Comparison of ENCODE assay signal across 8 cellular contexts in genomic region chr7:30503273-30504212, GRCh38. TPM values are rescaled to one million over a fixed set of nuclear protein-coding genes. Genes with fewer than 3 reads are reported as not detected.
DNase-seq lines count a peak whose midpoint lies in the region; ATAC-seq, FAIRE-seq and TF ChIP-seq lines count a peak whose summit lies in the region.

No MANE protein-coding gene starts in this region.

- POLR2A ChIA-PET in activated naive CD8-positive, alpha-beta T cell treated with anti-CD3 and anti-CD28 coated beads, Interleukin-2, amount 10 ng/mL, durations not matched to agents 7 days and 5 days (lab: Charles Lee) = interaction anchor here (0.6 to 1.6 kb wide), 5 partner anchors 13 to 629 kb away, joined by 3 to 8 read pairs (median 5); partner anchors contain the start of gene NOD1
- POLR2A ChIA-PET in HepG2 (lab: Yijun Ruan, JAX) = interaction anchor here (0.7 kb wide), 1 partner anchor 298 kb away, joined by 3 read pairs; no protein-coding TSS in a partner anchor

- H3K79me2 ChIP-seq in HepG2 (ENCODE audit: insufficient read depth, low read length) = peaks cover 42% of the 10 kb centered on the region

- peak overlapping the region; percentile 78 for H3K9ac ChIP-seq in HepG2 (ENCODE audit: insufficient read depth, low read depth, low read length)

- H3K36me3 ChIP-seq in cardiac muscle cell = no peaks in the 10 kb centered on the region
- peaks cover 0 to 6% of the 10 kb centered on the region in 2 experiments; a peak in 1 of 5 replicates for H3K36me3 ChIP-seq in HepG2 (replicated peaks in 1 of 2; ENCODE audit: control insufficient read depth in 1 of 2, insufficient read depth in 2 of 2, low read length in 2 of 2)
- H3K36me3 ChIP-seq in upper lobe of left lung = peaks cover 0 to 7% (median 2%) of the 10 kb centered on the region in 4 donors

- H3K27me3 ChIP-seq in cardiac muscle cell (no peaks in the 10 kb centered on the region), HepG2 (ENCODE audit: control insufficient read depth in 1 of 2, insufficient read depth in 2 of 2, low read length in 2 of 2) (no peaks in the 10 kb centered on the region), upper lobe of left lung (no peaks in the 10 kb centered on the region)

- no peak overlapping the region for H3K27ac ChIP-seq in cardiac muscle cell
- peak overlapping the region; percentile 74 for H3K27ac ChIP-seq in HepG2 (ENCODE audit: extremely low read length, insufficient read depth, low read length)
- peak overlapping the region; percentile 79 to 91 (median 87) for H3K27ac ChIP-seq in upper lobe of left lung

- no peak for TF ChIP-seq CTCF in cardiac muscle cell (IDR thresholded peaks at IDR 0.05; ENCODE audit: low read depth, low read length)
- TF ChIP-seq CTCF in HepG2 (CRISPR knock-in tag; IDR thresholded peaks at IDR 0.05) = no peak
- TF ChIP-seq CTCF in upper lobe of left lung (IDR thresholded peaks at IDR 0.05) = no peak

- in situ Hi-C loops in HepG2 (cut with HindIII; ENCODE audit: extremely low pct_ligation_motif_present, low pct_unique_long_range_greater_than_20kb) = no loop called here

- peaks cover 25% of the 10 kb centered on the region for H3K36me3 Mint-ChIP-seq in activated naive CD8-positive, alpha-beta T cell treated with anti-CD3 and anti-CD28 coated beads, Interleukin-2, amount 10 ng/mL, durations not matched to agents 7 days and 5 days

- ATAC-seq in left ventricle myocardium superior (no peak), HepG2 (no peak), upper lobe of left lung (ENCODE audit: low FRiP score in 2 of 2) (no peak), HG02852 (IDR thresholded peaks at IDR 0.05; ENCODE audit: unreplicated experiment) (no peak)
- ATAC-seq in activated naive CD8-positive, alpha-beta T cell treated with anti-CD3 and anti-CD28 coated beads, Interleukin-2, amount 10 ng/mL, durations not matched to agents 7 days and 5 days (ENCODE audit: low read depth) = no peak

- H4K20me1 ChIP-seq in HepG2 (ENCODE audit: insufficient read depth, low read length) = no peaks in the 10 kb centered on the region

- H3K27me3 Mint-ChIP-seq in activated naive CD8-positive, alpha-beta T cell treated with anti-CD3 and anti-CD28 coated beads, Interleukin-2, amount 10 ng/mL, durations not matched to agents 7 days and 5 days = no peaks in the 10 kb centered on the region

- 34% methylated on average over 15 of the region's 15 CpGs for WGBS in HepG2 (ENCODE audit: low lambda C conversion rate)
- WGBS in upper lobe of left lung, 2 donors = 41 to 46% methylated on average over 15 of the region's 15 CpGs

- BruUV-seq in HepG2 (replicated peaks; lab: Mats Ljungman, UMichigan) = TSS peak; percentile 65

- H3K27ac Mint-ChIP-seq in activated naive CD8-positive, alpha-beta T cell treated with anti-CD3 and anti-CD28 coated beads, Interleukin-2, amount 10 ng/mL, durations not matched to agents 7 days and 5 days = peak overlapping the region; percentile 94

- FAIRE-seq in HepG2 (lab: Jason Lieb, UNC) (no peak), GM19239 (lab: Jason Lieb, UNC) (no peak)

- H3K4me3 ChIP-seq in cardiac muscle cell = peak overlapping the region; percentile 82
- peak overlapping the region; percentile 68 to 86 (median 68) for H3K4me3 ChIP-seq in HepG2 (replicated peaks in 1 of 3; ENCODE audit: insufficient read depth in 1 of 3, low read depth in 2 of 3, low read length in 3 of 3)
- peak overlapping the region; percentile 63 to 99 (median 94) for H3K4me3 ChIP-seq in upper lobe of left lung

- no peak for TF ChIP-seq RAD21 in HepG2 (CRISPR knock-in tag; IDR thresholded peaks at IDR 0.05)

- H3K4me3 Mint-ChIP-seq in activated naive CD8-positive, alpha-beta T cell treated with anti-CD3 and anti-CD28 coated beads, Interleukin-2, amount 10 ng/mL, durations not matched to agents 7 days and 5 days = peak overlapping the region; percentile 92

- no peaks in the 10 kb centered on the region for H3K9me3 ChIP-seq in cardiac muscle cell (ENCODE audit: low read depth)
- no peaks in the 10 kb centered on the region for H3K9me3 ChIP-seq in HepG2 (ENCODE audit: low read length)
- no peaks in the 10 kb centered on the region for H3K9me3 ChIP-seq in upper lobe of left lung

- CTCF ChIA-PET in HepG2 (lab: Yijun Ruan, JAX; ENCODE audit: low intra/inter-chr PET ratio, low total read pairs) = no interaction called here

- H3K4me1 Mint-ChIP-seq in activated naive CD8-positive, alpha-beta T cell treated with anti-CD3 and anti-CD28 coated beads, Interleukin-2, amount 10 ng/mL, durations not matched to agents 7 days and 5 days = peaks cover 41% of the 10 kb centered on the region

- H3K9me3 Mint-ChIP-seq in activated naive CD8-positive, alpha-beta T cell treated with anti-CD3 and anti-CD28 coated beads, Interleukin-2, amount 10 ng/mL, durations not matched to agents 7 days and 5 days = peaks cover 5% of the 10 kb centered on the region

- H3K4me1 ChIP-seq in cardiac muscle cell (ENCODE audit: low read depth) (no peaks in the 10 kb centered on the region), HepG2 (ENCODE audit: insufficient read depth, low read length) (peaks cover 41% of the 10 kb centered on the region), upper lobe of left lung (peaks cover 15 to 31% (median 22%) of the 10 kb centered on the region in 4 donors)

- DNase-seq in cardiac muscle cell (ENCODE audit: low read depth in 1 of 2, low spot score in 1 of 2) = peak in 1 of 2 donors; percentile 6
- DNase-seq in left ventricle myocardium superior = no peak
- DNase-seq in activated naive CD8-positive, alpha-beta T cell treated with anti-CD3 and anti-CD28 coated beads, Interleukin-2, amount 10 ng/mL, durations not matched to agents 7 days and 5 days = no peak
- DNase-seq in HepG2 (ENCODE audit: low spot score) = no peak
- DNase-seq in upper lobe of left lung = no peak
- DNase-seq in GM19239 (ENCODE audit: insufficient read length, low spot score) = no peak
- no peak for DNase-seq in GOT3 (lab: John Stamatoyannopoulos, UW)

- no peak overlapping the region for H2AFZ ChIP-seq in HepG2 (ENCODE audit: low read length)

- H3K4me2 ChIP-seq in HepG2 (ENCODE audit: low read depth, low read length) = peak overlapping the region; percentile 82

- intact Hi-C loops in left ventricle myocardium superior (cut with micrococcal nuclease) (no loop called here), HepG2 (cut with micrococcal nuclease; ENCODE audit: unreplicated experiment) (loop anchor here (1.0 kb wide), 1 partner anchor 25 kb away; the partner anchor contains the start of gene NOD1)

- no peak for TF ChIP-seq POLR2A in HepG2 (IDR thresholded peaks at IDR 0.05; ENCODE audit: insufficient read depth in 1 of 2, low read depth in 2 of 2, low read length in 2 of 2)
- no peak for TF ChIP-seq POLR2A in upper lobe of left lung (IDR thresholded peaks at IDR 0.05)

- TF ChIP-seq EP300 in HepG2 (IDR thresholded peaks at IDR 0.05; ENCODE audit: low read depth in 2 of 2, low read length in 2 of 2) = no peak
- TF ChIP-seq EP300 in HepG2 (CRISPR knock-in tag; IDR thresholded peaks at IDR 0.05; ENCODE audit: borderline replicate concordance) = no peak
- peak in 1 of 4 donors; percentile 42 for TF ChIP-seq EP300 in upper lobe of left lung (IDR thresholded peaks at IDR 0.05)

RNA-seq across cellular contexts. Expression of gene GGCT, which starts 1.1 kb away (rescaled TPM):
- total RNA-seq in cardiac muscle cell (41.9 and 49.8 TPM in 2 replicates), left ventricle myocardium superior (18.2 TPM), HepG2 (2016; rRNA removed; fragmentation: Illumina TruSeq; extraction: Trizol) (78.3 and 100 TPM in 2 replicates), upper lobe of left lung (10 to 100 TPM; 12.6 to 26.2 (median 22.2) TPM)
- polyA plus RNA-seq in cardiac muscle cell (66.2 and 81.2 TPM in 2 replicates), HepG2 (2011; rRNA removed) (14.0 and 19.5 TPM in 2 replicates)
- 10 to 100 TPM; 40.2 to 42.7 TPM for total RNA-seq in activated naive CD8-positive, alpha-beta T cell treated with anti-CD3 and anti-CD28 coated beads, Interleukin-2, amount 10 ng/mL, durations not matched to agents 7 days and 5 days
- total RNA-seq in HepG2 (2016; cell fraction: cytosol; rRNA removed; fragmentation: Illumina TruSeq; extraction: Trizol; ENCODE audit: low read depth) = 39.7 and 45.3 TPM in 2 replicates
- total RNA-seq in HepG2 (2016; cell fraction: insoluble cytoplasmic fraction; rRNA removed; fragmentation: Illumina TruSeq; extraction: Trizol) = 82.1 and 105 TPM in 2 replicates
- 67.8 and 73.9 TPM in 2 replicates for total RNA-seq in HepG2 (2016; cell fraction: membrane; rRNA removed; fragmentation: Illumina TruSeq; extraction: Trizol)
- 32.3 and 39.6 TPM in 2 replicates for total RNA-seq in HepG2 (2016; cell fraction: nucleus; rRNA removed; fragmentation: Illumina TruSeq; extraction: Trizol)
- polyA plus RNA-seq in HepG2 (2011; cell fraction: cytosol; rRNA removed) = 11.4 and 15.5 TPM in 2 replicates
- 4.5 and 4.6 TPM in 2 replicates for polyA plus RNA-seq in HepG2 (2011; cell fraction: nucleus; rRNA removed)
- 24.6 and 36.2 TPM in 2 replicates for polyA plus RNA-seq in HepG2 (2012)
- 46.7 and 63.3 TPM in 2 replicates for polyA plus RNA-seq in HepG2 (2016; cell fraction: cytosol; fragmentation: Illumina TruSeq; extraction: Trizol; ENCODE audit: low read depth)
- 121 TPM in 2 replicates for polyA plus RNA-seq in HepG2 (2016; cell fraction: insoluble cytoplasmic fraction; fragmentation: Illumina TruSeq; extraction: Trizol; ENCODE audit: low read depth)
- polyA plus RNA-seq in HepG2 (2016; cell fraction: membrane; fragmentation: Illumina TruSeq; extraction: Trizol; ENCODE audit: low read depth) = 69.8 and 73.0 TPM in 2 replicates
- 58.4 and 59.1 TPM in 2 replicates for polyA plus RNA-seq in HepG2 (2016; cell fraction: nucleus; fragmentation: Illumina TruSeq; extraction: Trizol; ENCODE audit: insufficient read depth, low read depth)
- 8.0 and 33.3 TPM in 2 replicates for polyA minus RNA-seq in HepG2 (2011; rRNA and poly(A)+ RNA removed; ENCODE audit: low replicate concordance)
- polyA minus RNA-seq in HepG2 (2011; cell fraction: cytosol; rRNA and poly(A)+ RNA removed) = 5.6 and 6.7 TPM in 2 replicates
- polyA minus RNA-seq in HepG2 (2011; cell fraction: nucleus; rRNA and poly(A)+ RNA removed) = 5.8 and 6.7 TPM in 2 replicates

RNA-seq across cellular contexts. Expression of gene NOD1, which starts 25.0 kb away (rescaled TPM):
- total RNA-seq in cardiac muscle cell = 38.6 and 79.6 TPM in 2 replicates
- 20.3 and 42.5 TPM in 2 replicates for polyA plus RNA-seq in cardiac muscle cell
- total RNA-seq in left ventricle myocardium superior = 6.9 TPM
- total RNA-seq in activated naive CD8-positive, alpha-beta T cell treated with anti-CD3 and anti-CD28 coated beads, Interleukin-2, amount 10 ng/mL, durations not matched to agents 7 days and 5 days = 10 to 100 TPM; 26.8 to 28.2 TPM
- total RNA-seq in HepG2 (2016; rRNA removed; fragmentation: Illumina TruSeq; extraction: Trizol) = 2.9 TPM in 2 replicates
- total RNA-seq in HepG2 (2016; cell fraction: cytosol; rRNA removed; fragmentation: Illumina TruSeq; extraction: Trizol; ENCODE audit: low read depth) = 1.6 and 1.8 TPM in 2 replicates
- total RNA-seq in HepG2 (2016; cell fraction: insoluble cytoplasmic fraction; rRNA removed; fragmentation: Illumina TruSeq; extraction: Trizol) = 2.4 and 2.6 TPM in 2 replicates
- 1.7 and 3.3 TPM in 2 replicates for total RNA-seq in HepG2 (2016; cell fraction: membrane; rRNA removed; fragmentation: Illumina TruSeq; extraction: Trizol)
- total RNA-seq in HepG2 (2016; cell fraction: nucleus; rRNA removed; fragmentation: Illumina TruSeq; extraction: Trizol) = 4.8 and 4.9 TPM in 2 replicates
- 1.7 and 1.9 TPM in 2 replicates for polyA plus RNA-seq in HepG2 (2011; rRNA removed)
- 1.1 and 1.4 TPM in 2 replicates for polyA plus RNA-seq in HepG2 (2011; cell fraction: cytosol; rRNA removed)
- polyA plus RNA-seq in HepG2 (2011; cell fraction: nucleus; rRNA removed) = 4.1 and 4.3 TPM in 2 replicates
- polyA plus RNA-seq in HepG2 (2012) = 0.91 and 1.1 TPM in 2 replicates
- 0.54 and 0.55 TPM in 2 replicates for polyA plus RNA-seq in HepG2 (2016; cell fraction: cytosol; fragmentation: Illumina TruSeq; extraction: Trizol; ENCODE audit: low read depth)
- 2.1 and 3.1 TPM in 2 replicates for polyA plus RNA-seq in HepG2 (2016; cell fraction: insoluble cytoplasmic fraction; fragmentation: Illumina TruSeq; extraction: Trizol; ENCODE audit: low read depth)
- 1.2 TPM in 2 replicates for polyA plus RNA-seq in HepG2 (2016; cell fraction: membrane; fragmentation: Illumina TruSeq; extraction: Trizol; ENCODE audit: low read depth)
- polyA plus RNA-seq in HepG2 (2016; cell fraction: nucleus; fragmentation: Illumina TruSeq; extraction: Trizol; ENCODE audit: insufficient read depth, low read depth) = 6.7 and 7.0 TPM in 2 replicates
- 4.2 and 9.5 TPM in 2 replicates for polyA minus RNA-seq in HepG2 (2011; rRNA and poly(A)+ RNA removed; ENCODE audit: low replicate concordance)
- 0.97 and 1.1 TPM in 2 replicates for polyA minus RNA-seq in HepG2 (2011; cell fraction: cytosol; rRNA and poly(A)+ RNA removed)
- polyA minus RNA-seq in HepG2 (2011; cell fraction: nucleus; rRNA and poly(A)+ RNA removed) = 4.5 and 5.7 TPM in 2 replicates
- total RNA-seq in upper lobe of left lung = 10 to 100 TPM; 24.7 to 71.2 (median 38.0) TPM
